In the genomic region with DNA sequence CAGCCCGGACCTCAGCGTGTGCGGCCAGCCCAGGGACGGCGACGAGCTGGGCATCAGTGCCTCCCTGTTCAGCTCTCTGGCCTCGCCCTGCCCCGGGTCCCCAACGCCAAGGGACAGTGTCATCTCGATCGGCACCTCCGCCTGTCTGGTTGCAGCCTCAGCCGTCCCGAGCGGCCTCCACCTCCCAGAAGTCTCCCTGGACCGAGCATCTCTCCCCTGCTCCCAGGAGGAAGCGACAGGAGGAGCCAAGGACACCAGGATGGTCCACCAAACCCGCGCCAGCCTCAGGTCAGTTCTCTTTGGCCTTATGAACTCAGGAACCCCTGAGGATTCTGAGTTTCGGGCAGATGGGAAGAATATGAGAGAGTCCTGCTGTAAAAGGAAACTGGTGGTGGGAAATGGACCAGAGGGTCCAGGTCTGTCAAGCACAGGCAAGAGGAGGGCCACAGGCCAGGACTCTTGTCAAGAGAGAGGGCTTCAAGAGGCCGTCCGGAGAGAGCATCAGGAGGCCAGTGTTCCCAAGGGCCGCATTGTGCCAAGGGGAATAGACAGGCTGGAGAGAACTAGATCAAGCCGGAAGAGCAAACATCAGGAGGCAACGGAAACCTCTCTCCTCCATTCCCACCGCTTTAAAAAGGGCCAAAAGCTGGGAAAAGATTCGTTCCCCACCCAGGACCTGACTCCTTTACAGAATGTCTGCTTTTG, we compare ENCODE assay signal across 1 cellular context.
TF ChIP-seq lines count a peak whose summit lies in the region.

No MANE protein-coding gene starts in this region.

TF ChIP-seq in A549, 52 proteins besides CTCF, POLR2A, EP300 and RAD21 (continued from another document):
- TF ChIP-seq FOSL2 (IDR thresholded peaks at IDR 0.05) (no peak), FOSL2 (CRISPR knock-in tag; IDR thresholded peaks at IDR 0.05) (no peak), POLR2AphosphoS2 (conservative IDR thresholded peaks at IDR 0.05; ENCODE audit: low read length) (no peak), FOXS1 (CRISPR knock-in tag; IDR thresholded peaks at IDR 0.05) (no peak), FOSB (CRISPR knock-in tag; IDR thresholded peaks at IDR 0.05) (no peak), MAFK (IDR thresholded peaks at IDR 0.05; ENCODE audit: partially characterized antibody) (no peak), HOXA7 (CRISPR knock-in tag; IDR thresholded peaks at IDR 0.05) (no peak), ZC3H11A (IDR thresholded peaks at IDR 0.05) (no peak), EHMT2 (IDR thresholded peaks at IDR 0.05; ENCODE audit: low read depth) (no peak)
- TF ChIP-seq, protein P1, sequence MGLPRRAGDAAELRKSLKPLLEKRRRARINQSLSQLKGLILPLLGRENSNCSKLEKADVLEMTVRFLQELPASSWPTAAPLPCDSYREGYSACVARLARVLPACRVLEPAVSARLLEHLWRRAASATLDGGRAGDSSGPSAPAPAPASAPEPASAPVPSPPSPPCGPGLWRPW (IDR thresholded peaks at IDR 0.05) = no peak
- TF ChIP-seq, protein P2, sequence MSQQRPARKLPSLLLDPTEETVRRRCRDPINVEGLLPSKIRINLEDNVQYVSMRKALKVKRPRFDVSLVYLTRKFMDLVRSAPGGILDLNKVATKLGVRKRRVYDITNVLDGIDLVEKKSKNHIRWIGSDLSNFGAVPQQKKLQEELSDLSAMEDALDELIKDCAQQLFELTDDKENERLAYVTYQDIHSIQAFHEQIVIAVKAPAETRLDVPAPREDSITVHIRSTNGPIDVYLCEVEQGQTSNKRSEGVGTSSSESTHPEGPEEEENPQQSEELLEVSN (IDR thresholded peaks at IDR 0.05; ENCODE audit: borderline replicate concordance, low read depth) = no peak
- TF ChIP-seq, protein P3, sequence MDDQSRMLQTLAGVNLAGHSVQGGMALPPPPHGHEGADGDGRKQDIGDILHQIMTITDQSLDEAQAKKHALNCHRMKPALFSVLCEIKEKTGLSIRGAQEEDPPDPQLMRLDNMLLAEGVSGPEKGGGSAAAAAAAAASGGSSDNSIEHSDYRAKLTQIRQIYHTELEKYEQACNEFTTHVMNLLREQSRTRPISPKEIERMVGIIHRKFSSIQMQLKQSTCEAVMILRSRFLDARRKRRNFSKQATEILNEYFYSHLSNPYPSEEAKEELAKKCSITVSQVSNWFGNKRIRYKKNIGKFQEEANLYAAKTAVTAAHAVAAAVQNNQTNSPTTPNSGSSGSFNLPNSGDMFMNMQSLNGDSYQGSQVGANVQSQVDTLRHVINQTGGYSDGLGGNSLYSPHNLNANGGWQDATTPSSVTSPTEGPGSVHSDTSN (IDR thresholded peaks at IDR 0.05) = no peak
- TF ChIP-seq, protein P4, sequence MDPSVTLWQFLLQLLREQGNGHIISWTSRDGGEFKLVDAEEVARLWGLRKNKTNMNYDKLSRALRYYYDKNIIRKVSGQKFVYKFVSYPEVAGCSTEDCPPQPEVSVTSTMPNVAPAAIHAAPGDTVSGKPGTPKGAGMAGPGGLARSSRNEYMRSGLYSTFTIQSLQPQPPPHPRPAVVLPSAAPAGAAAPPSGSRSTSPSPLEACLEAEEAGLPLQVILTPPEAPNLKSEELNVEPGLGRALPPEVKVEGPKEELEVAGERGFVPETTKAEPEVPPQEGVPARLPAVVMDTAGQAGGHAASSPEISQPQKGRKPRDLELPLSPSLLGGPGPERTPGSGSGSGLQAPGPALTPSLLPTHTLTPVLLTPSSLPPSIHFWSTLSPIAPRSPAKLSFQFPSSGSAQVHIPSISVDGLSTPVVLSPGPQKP (IDR thresholded peaks at IDR 0.05; ENCODE audit: low read depth, low read length) = no peak
